In the genomic region with DNA sequence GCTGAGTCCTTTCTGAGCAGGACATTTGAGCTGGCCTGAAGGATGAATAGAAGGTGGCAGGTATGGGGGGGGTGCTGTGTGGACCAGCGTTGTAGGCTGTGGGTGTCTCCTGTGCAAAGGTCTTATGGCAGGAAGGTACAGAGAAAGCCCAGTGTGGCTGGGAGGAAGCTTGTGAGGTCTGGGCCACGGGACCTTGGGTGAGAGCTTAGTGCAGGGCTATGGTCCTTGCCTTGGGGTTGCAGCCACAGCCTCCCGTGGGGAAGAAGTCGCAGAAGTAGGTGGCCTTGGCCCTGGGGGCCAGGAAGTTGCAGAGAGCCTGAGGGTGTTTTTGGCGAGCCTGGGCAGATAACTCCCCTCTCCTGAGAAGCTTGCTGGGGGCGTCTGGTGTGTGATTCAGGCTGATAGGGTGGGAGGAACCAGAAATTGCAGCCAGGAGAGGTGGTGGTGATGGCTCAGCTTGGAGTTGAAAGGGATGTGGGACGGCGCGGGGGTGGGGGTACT, we compare ENCODE assay signal across 8 cellular contexts. TPM values are rescaled to one million over a fixed set of nuclear protein-coding genes. Genes with fewer than 3 reads are reported as not detected.
A peak's percentile ranks its signal among the peaks of the same experiment; 100 is the strongest.
DNase-seq lines count a peak whose midpoint lies in the region; ATAC-seq lines count a peak whose summit lies in the region.

No MANE protein-coding gene starts in this region.

- peak overlapping the region; percentile 86 for H3K27ac ChIP-seq in mesodermal cell (ENCODE audit: low read depth, low read length, severe bottlenecking)
- peak overlapping the region in 1 of 2 donors; percentile 15 for H3K27ac ChIP-seq in aorta (ENCODE audit: low read depth in 1 of 2, low read length in 2 of 2)

- H3K27ac Mint-ChIP-seq in central memory CD8-positive, alpha-beta T cell (ENCODE audit: low read depth) = no peak overlapping the region

- peaks cover 40% of the 10 kb centered on the region for H3K4me1 ChIP-seq in mesodermal cell (ENCODE audit: control insufficient read depth, insufficient read depth, low read length, poor library complexity, severe bottlenecking)
- H3K4me1 ChIP-seq in aorta (ENCODE audit: control insufficient read depth in 1 of 2, insufficient read depth in 2 of 2, low read length in 2 of 2) = no peaks in the 10 kb centered on the region

- H3K4me3 ChIP-seq in mesodermal cell (ENCODE audit: extremely low read depth, insufficient read depth, low read length, poor library complexity, severe bottlenecking) (peak overlapping the region; percentile 89), aorta (ENCODE audit: low read length in 2 of 2) (peak overlapping the region; percentile 4 to 74)

- no peaks in the 10 kb centered on the region for H3K9me3 ChIP-seq in mesodermal cell (ENCODE audit: control insufficient read depth, low read length)
- no peaks in the 10 kb centered on the region for H3K9me3 ChIP-seq in aorta (ENCODE audit: control insufficient read depth, low read length)

- H3K27me3 ChIP-seq in aorta (ENCODE audit: control insufficient read depth in 1 of 2, insufficient read depth in 2 of 2, low read length in 1 of 2) = peaks cover 0 to 2% of the 10 kb centered on the region in 2 donors

- ATAC-seq in central memory CD8-positive, alpha-beta T cell (replicated peaks; ENCODE audit: extremely low read depth, poor library complexity, severe bottlenecking) = no peak
- ATAC-seq in aorta (ENCODE audit: low FRiP score) = no peak
- ATAC-seq in GM21423 (IDR thresholded peaks at IDR 0.05; ENCODE audit: unreplicated experiment) = no peak
- ATAC-seq in HG03439 (IDR thresholded peaks at IDR 0.05; ENCODE audit: unreplicated experiment) = no peak

- intact Hi-C loops in aorta (cut with DNase I) = loop anchor here in 1 of 2 donors (5.0 kb wide), 1 partner anchor 37 kb away; no protein-coding TSS in a partner anchor

- peaks cover 23% of the 10 kb centered on the region for H3K4me1 Mint-ChIP-seq in central memory CD8-positive, alpha-beta T cell

- H3K9me3 Mint-ChIP-seq in central memory CD8-positive, alpha-beta T cell = no peaks in the 10 kb centered on the region

- H3K36me3 Mint-ChIP-seq in central memory CD8-positive, alpha-beta T cell (ENCODE audit: insufficient read depth) = peaks cover 10% of the 10 kb centered on the region

- 7 to 14% methylated on average over 4 of the region's 9 CpGs for whole genome bisulfite sequencing in mesodermal cell (ENCODE audit: insufficient coverage in 2 of 2), 2 experiments
- 2 to 3% methylated on average over 9 of the region's 9 CpGs for WGBS in aorta, 2 donors

- DNase-seq in GDM1 (lab: John Stamatoyannopoulos, UW) (peak; percentile 66), NCI-H69 (lab: John Stamatoyannopoulos, UW) (peak; percentile 70), aorta (peak in 1 of 2 donors; percentile 64)
- no peak for DNase-seq in central memory CD8-positive, alpha-beta T cell (ENCODE audit: low spot score in 2 of 2)
- no peak for DNase-seq in stimulated activated CD4-positive, alpha-beta T cell treated with anti-CD3 and anti-CD28 coated beads, Interleukin-4, amount 100 ng/mL, for 1 hour

- peaks cover 35% of the 10 kb centered on the region for H3K27me3 Mint-ChIP-seq in central memory CD8-positive, alpha-beta T cell

- H3K4me3 Mint-ChIP-seq in central memory CD8-positive, alpha-beta T cell = peak overlapping the region; percentile 74

- H3K36me3 ChIP-seq in mesodermal cell (ENCODE audit: control insufficient read depth, insufficient read depth, low read length) (peaks cover 57% of the 10 kb centered on the region), aorta (ENCODE audit: control insufficient read depth in 1 of 2, insufficient read depth in 2 of 2, low read length in 1 of 2) (no peaks in the 10 kb centered on the region)

RNA-seq across cellular contexts. Expression of gene FSCN1, which starts 3.0 kb away (rescaled TPM):
- polyA plus RNA-seq in mesodermal cell (2013, experiment 1 of 2) = 711 TPM
- 587 TPM for polyA plus RNA-seq in mesodermal cell (2013, experiment 2 of 2)
- total RNA-seq in aorta = 10 to 100 TPM; 35.1 to 59.4 TPM
- polyA plus RNA-seq in aorta = 10 to 100 TPM in 1 of 2 donors, 1 to 10 TPM in 1; 9.0 to 16.7 TPM

Comparison
In these comparisons a context has a peak if more than half of its experiments do, and no peak if none do; other contexts are left out.
1. DNase-seq: peak in GDM1 (single experiment) and NCI-H69 (single experiment); none in central memory CD8-positive, alpha-beta T cell (0 of 2) and stimulated activated CD4-positive, alpha-beta T cell treated with anti-CD3 and anti-CD28 coated beads, Interleukin-4, amount 100 ng/mL, for 1 hour (single experiment).